2 cellular contexts compared by ENCODE assay signal in genomic region chr9:83062011-83062652, GRCh38.
TF ChIP-seq lines count a peak whose summit lies in the region.

No MANE protein-coding gene starts in this region.

TF ChIP-seq in liver, 16 proteins besides CTCF, POLR2A, EP300 and RAD21:
- TF ChIP-seq MAX (IDR thresholded peaks at IDR 0.05) = no peak
- TF ChIP-seq NR2F2 (IDR thresholded peaks at IDR 0.05) = no peak
- no peak for TF ChIP-seq TAF1 (conservative IDR thresholded peaks at IDR 0.05)
- TF ChIP-seq, protein P1, sequence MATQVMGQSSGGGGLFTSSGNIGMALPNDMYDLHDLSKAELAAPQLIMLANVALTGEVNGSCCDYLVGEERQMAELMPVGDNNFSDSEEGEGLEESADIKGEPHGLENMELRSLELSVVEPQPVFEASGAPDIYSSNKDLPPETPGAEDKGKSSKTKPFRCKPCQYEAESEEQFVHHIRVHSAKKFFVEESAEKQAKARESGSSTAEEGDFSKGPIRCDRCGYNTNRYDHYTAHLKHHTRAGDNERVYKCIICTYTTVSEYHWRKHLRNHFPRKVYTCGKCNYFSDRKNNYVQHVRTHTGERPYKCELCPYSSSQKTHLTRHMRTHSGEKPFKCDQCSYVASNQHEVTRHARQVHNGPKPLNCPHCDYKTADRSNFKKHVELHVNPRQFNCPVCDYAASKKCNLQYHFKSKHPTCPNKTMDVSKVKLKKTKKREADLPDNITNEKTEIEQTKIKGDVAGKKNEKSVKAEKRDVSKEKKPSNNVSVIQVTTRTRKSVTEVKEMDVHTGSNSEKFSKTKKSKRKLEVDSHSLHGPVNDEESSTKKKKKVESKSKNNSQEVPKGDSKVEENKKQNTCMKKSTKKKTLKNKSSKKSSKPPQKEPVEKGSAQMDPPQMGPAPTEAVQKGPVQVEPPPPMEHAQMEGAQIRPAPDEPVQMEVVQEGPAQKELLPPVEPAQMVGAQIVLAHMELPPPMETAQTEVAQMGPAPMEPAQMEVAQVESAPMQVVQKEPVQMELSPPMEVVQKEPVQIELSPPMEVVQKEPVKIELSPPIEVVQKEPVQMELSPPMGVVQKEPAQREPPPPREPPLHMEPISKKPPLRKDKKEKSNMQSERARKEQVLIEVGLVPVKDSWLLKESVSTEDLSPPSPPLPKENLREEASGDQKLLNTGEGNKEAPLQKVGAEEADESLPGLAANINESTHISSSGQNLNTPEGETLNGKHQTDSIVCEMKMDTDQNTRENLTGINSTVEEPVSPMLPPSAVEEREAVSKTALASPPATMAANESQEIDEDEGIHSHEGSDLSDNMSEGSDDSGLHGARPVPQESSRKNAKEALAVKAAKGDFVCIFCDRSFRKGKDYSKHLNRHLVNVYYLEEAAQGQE (IDR thresholded peaks at IDR 0.05) = no peak
- TF ChIP-seq YY1 (IDR thresholded peaks at IDR 0.05) = no peak
- TF ChIP-seq HNF4A (conservative IDR thresholded peaks at IDR 0.05) = no peak
- TF ChIP-seq HNF4G (IDR thresholded peaks at IDR 0.05) = no peak
- no peak for TF ChIP-seq JUND (IDR thresholded peaks at IDR 0.05)
- TF ChIP-seq RXRA (IDR thresholded peaks at IDR 0.05) = no peak
- TF ChIP-seq EGR1 (IDR thresholded peaks at IDR 0.05; ENCODE audit: low read depth in 2 of 2) = no peak
- TF ChIP-seq GABPA (IDR thresholded peaks at IDR 0.05 in 1 of 2, conservative IDR thresholded peaks at IDR 0.05 in 1 of 2) = no peak
- no peak for TF ChIP-seq FOXA2 (IDR thresholded peaks at IDR 0.05)
- TF ChIP-seq, protein P2, sequence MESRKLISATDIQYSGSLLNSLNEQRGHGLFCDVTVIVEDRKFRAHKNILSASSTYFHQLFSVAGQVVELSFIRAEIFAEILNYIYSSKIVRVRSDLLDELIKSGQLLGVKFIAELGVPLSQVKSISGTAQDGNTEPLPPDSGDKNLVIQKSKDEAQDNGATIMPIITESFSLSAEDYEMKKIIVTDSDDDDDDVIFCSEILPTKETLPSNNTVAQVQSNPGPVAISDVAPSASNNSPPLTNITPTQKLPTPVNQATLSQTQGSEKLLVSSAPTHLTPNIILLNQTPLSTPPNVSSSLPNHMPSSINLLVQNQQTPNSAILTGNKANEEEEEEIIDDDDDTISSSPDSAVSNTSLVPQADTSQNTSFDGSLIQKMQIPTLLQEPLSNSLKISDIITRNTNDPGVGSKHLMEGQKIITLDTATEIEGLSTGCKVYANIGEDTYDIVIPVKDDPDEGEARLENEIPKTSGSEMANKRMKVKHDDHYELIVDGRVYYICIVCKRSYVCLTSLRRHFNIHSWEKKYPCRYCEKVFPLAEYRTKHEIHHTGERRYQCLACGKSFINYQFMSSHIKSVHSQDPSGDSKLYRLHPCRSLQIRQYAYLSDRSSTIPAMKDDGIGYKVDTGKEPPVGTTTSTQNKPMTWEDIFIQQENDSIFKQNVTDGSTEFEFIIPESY (IDR thresholded peaks at IDR 0.05) = no peak
- TF ChIP-seq, protein P3, sequence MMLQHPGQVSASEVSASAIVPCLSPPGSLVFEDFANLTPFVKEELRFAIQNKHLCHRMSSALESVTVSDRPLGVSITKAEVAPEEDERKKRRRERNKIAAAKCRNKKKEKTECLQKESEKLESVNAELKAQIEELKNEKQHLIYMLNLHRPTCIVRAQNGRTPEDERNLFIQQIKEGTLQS (IDR thresholded peaks at IDR 0.05) = no peak
- no peak for TF ChIP-seq SP1 (IDR thresholded peaks at IDR 0.05)
- TF ChIP-seq FOXA1 (IDR thresholded peaks at IDR 0.05) = no peak
TF ChIP-seq in liver: peak in this region for 0.

TF ChIP-seq in HepG2, 621 proteins besides CTCF, POLR2A, EP300 and RAD21:
- TF ChIP-seq, protein P4, sequence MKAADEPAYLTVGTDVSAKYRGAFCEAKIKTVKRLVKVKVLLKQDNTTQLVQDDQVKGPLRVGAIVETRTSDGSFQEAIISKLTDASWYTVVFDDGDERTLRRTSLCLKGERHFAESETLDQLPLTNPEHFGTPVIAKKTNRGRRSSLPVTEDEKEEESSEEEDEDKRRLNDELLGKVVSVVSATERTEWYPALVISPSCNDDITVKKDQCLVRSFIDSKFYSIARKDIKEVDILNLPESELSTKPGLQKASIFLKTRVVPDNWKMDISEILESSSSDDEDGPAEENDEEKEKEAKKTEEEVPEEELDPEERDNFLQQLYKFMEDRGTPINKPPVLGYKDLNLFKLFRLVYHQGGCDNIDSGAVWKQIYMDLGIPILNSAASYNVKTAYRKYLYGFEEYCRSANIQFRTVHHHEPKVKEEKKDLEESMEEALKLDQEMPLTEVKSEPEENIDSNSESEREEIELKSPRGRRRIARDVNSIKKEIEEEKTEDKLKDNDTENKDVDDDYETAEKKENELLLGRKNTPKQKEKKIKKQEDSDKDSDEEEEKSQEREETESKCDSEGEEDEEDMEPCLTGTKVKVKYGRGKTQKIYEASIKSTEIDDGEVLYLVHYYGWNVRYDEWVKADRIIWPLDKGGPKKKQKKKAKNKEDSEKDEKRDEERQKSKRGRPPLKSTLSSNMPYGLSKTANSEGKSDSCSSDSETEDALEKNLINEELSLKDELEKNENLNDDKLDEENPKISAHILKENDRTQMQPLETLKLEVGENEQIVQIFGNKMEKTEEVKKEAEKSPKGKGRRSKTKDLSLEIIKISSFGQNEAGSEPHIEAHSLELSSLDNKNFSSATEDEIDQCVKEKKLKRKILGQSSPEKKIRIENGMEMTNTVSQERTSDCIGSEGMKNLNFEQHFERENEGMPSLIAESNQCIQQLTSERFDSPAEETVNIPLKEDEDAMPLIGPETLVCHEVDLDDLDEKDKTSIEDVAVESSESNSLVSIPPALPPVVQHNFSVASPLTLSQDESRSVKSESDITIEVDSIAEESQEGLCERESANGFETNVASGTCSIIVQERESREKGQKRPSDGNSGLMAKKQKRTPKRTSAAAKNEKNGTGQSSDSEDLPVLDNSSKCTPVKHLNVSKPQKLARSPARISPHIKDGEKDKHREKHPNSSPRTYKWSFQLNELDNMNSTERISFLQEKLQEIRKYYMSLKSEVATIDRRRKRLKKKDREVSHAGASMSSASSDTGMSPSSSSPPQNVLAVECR (CRISPR knock-in tag; IDR thresholded peaks at IDR 0.05; ENCODE audit: borderline replicate concordance) = no peak
- TF ChIP-seq EEA1 (CRISPR knock-in tag; IDR thresholded peaks at IDR 0.05; ENCODE audit: borderline replicate concordance) (no peak), ZNF850 (CRISPR knock-in tag; conservative IDR thresholded peaks at IDR 0.05) (no peak), NR2F1 (CRISPR knock-in tag; IDR thresholded peaks at IDR 0.05) (no peak), ZNF180 (CRISPR knock-in tag; IDR thresholded peaks at IDR 0.05; ENCODE audit: borderline replicate concordance, low read depth) (no peak), NFKB2 (CRISPR knock-in tag; IDR thresholded peaks at IDR 0.05; ENCODE audit: borderline replicate concordance) (no peak), FOXP1 (IDR thresholded peaks at IDR 0.05) (no peak), FOXP1 (CRISPR knock-in tag; IDR thresholded peaks at IDR 0.05) (no peak), ZNF816 (CRISPR knock-in tag; IDR thresholded peaks at IDR 0.05; ENCODE audit: borderline replicate concordance) (no peak), MATR3 (CRISPR knock-in tag; IDR thresholded peaks at IDR 0.05) (no peak), ZNF841 (CRISPR knock-in tag; IDR thresholded peaks at IDR 0.05; ENCODE audit: borderline replicate concordance) (no peak), SETDB1 (CRISPR knock-in tag; IDR thresholded peaks at IDR 0.05; ENCODE audit: borderline replicate concordance) (no peak), THAP7 (CRISPR knock-in tag; IDR thresholded peaks at IDR 0.05) (no peak), ZBTB25 (CRISPR knock-in tag; IDR thresholded peaks at IDR 0.05) (no peak), ZNF75D (CRISPR knock-in tag; IDR thresholded peaks at IDR 0.05; ENCODE audit: borderline replicate concordance) (no peak)
- TF ChIP-seq, protein P5, sequence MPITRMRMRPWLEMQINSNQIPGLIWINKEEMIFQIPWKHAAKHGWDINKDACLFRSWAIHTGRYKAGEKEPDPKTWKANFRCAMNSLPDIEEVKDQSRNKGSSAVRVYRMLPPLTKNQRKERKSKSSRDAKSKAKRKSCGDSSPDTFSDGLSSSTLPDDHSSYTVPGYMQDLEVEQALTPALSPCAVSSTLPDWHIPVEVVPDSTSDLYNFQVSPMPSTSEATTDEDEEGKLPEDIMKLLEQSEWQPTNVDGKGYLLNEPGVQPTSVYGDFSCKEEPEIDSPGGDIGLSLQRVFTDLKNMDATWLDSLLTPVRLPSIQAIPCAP (CRISPR knock-in tag; IDR thresholded peaks at IDR 0.05; ENCODE audit: low read depth) = no peak
- TF ChIP-seq, protein P6, sequence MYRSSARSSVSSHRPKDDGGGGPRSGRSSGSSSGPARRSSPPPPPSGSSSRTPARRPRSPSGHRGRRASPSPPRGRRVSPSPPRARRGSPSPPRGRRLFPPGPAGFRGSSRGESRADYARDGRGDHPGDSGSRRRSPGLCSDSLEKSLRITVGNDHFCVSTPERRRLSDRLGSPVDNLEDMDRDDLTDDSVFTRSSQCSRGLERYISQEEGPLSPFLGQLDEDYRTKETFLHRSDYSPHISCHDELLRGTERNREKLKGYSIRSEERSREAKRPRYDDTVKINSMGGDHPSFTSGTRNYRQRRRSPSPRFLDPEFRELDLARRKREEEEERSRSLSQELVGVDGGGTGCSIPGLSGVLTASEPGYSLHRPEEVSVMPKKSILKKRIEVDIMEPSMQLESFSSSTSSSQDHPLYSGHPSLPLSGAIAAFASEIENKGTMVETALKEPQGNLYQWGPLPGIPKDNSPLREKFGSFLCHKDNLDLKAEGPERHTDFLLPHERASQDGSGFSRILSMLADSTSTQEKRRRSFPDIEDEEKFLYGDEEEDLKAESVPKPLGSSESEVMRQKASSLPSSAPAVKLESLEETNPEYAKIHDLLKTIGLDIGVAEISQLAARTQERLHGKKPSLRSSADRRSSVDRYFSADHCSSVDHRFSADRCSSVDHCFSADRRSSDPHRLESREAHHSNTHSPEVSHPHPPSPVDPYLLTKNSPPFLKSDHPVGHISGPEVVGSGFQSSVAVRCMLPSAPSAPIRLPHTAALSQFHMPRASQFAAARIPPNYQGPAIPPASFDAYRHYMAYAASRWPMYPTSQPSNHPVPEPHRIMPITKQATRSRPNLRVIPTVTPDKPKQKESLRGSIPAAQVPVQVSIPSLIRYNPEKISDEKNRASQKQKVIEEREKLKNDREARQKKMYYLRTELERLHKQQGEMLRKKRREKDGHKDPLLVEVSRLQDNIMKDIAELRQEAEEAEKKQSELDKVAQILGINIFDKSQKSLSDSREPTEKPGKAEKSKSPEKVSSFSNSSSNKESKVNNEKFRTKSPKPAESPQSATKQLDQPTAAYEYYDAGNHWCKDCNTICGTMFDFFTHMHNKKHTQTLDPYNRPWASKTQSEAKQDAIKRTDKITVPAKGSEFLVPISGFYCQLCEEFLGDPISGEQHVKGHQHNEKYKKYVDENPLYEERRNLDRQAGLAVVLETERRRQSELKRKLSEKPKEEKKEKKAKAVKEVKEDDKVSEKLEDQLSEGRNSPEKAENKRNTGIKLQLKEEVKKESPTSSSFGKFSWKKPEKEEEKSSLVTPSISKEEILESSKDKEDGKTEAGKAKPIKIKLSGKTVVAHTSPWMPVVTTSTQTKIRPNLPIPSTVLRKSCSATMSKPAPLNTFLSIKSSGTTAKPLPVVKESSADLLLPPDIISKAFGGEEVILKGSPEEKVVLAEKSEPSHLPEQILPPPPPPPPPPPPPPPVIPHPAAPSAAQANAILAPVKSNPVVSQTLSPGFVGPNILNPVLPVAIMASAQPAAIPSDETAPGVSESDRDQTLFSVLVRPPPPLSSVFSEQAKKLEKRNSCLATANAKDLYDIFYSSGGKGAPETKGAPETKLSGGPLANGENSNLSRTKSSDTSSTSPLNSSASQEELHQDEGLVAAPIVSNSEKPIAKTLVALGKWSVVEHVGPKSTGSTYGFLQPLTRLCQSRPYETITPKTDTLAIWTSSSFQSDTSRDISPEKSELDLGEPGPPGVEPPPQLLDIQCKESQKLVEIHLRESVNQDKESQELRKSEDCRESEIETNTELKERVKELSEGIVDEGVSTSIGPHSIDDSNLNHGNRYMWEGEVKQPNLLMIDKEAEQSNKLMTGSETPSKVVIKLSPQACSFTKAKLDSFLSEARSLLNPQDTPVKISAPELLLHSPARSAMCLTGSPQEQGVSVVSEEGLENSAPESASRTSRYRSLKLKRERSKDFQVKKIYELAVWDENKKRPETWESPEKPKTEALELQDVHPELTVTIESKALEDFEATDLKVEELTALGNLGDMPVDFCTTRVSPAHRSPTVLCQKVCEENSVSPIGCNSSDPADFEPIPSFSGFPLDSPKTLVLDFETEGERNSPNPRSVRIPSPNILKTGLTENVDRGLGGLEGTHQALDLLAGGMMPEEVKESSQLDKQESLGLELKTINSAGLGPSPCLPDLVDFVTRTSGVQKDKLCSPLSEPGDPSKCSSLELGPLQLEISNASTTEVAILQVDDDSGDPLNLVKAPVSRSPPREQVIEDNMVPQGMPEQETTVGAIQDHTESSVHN (CRISPR knock-in tag; IDR thresholded peaks at IDR 0.05) = no peak
TF ChIP-seq in HepG2: peak in this region for 0.
